10 cellular contexts compared by ENCODE assay signal in the genomic region with DNA sequence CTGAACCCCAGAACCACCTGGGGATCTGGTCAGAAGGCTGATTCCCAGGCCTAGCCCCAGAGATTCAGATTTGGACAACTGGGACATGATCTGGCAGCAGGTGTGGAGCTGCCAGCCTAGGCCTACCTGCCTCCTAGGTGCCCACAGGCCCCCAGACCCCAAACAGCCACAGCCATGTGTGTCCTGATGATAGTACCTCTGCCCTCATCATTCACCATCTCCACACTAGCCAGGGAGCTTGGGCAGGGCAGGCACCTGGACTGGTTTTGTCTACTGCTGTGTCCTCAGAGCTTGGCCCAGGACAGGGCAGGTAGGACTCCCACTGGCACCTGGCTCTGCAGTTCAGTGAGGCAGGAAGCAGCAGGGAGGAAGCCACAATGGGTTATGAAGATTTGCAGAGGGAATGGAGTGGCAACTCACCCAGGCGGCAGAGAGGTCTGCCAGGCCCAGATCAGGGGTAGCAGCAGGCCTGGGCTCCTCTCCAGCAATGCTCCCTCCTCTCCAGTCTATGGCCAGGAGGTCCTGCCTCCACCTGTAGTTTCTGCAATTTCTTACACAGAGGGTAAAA. TPM values are rescaled to one million over a fixed set of nuclear protein-coding genes. Genes with fewer than 3 reads are reported as not detected.
DNase-seq lines count a peak whose midpoint lies in the region; ATAC-seq and TF ChIP-seq lines count a peak whose summit lies in the region.
"Had no signal": no experiment of that assay in that cellular context is flagged by ENCODE, and none has a peak within 500 bp of the region (broad histone marks: within the 10 kb centered on the region; RNA-seq: fewer than 3 reads in every experiment).

No MANE protein-coding gene starts in this region.

- no peaks in the 10 kb centered on the region for H3K9me3 Mint-ChIP-seq in activated T-helper 1 cell treated with anti-CD3 and anti-CD28 coated beads, Interleukin-12 subunit alpha, Interleukin-12 subunit beta, Interleukin-2, Interleukin-4 antibody, amounts not matched to agents 30 ng/mL and 10 ng/mL and 1 ng/mL, durations not matched to agents 14 hours and 24 hours and 36 hours

- peaks cover 43% of the 10 kb centered on the region for H3K4me1 Mint-ChIP-seq in activated T-helper 1 cell treated with anti-CD3 and anti-CD28 coated beads, Interleukin-12 subunit alpha, Interleukin-12 subunit beta, Interleukin-2, Interleukin-4 antibody, amounts not matched to agents 30 ng/mL and 10 ng/mL and 1 ng/mL, durations not matched to agents 14 hours and 24 hours and 36 hours (ENCODE audit: low read depth)

- TF ChIP-seq CTCF in right lobe of liver (IDR thresholded peaks at IDR 0.05): no peak
- no peak for TF ChIP-seq CTCF in uterus (IDR thresholded peaks at IDR 0.05)

- no peak overlapping the region for H3K4me3 ChIP-seq in right lobe of liver
- no peak overlapping the region for H3K4me3 ChIP-seq in uterus

- peak overlapping the region in 2 of 3 donors; percentile 80 to 94 for H3K27ac ChIP-seq in right lobe of liver
- peak overlapping the region; percentile 93 to 95 for H3K27ac ChIP-seq in uterus

- H3K27me3 Mint-ChIP-seq in activated T-helper 1 cell treated with anti-CD3 and anti-CD28 coated beads, Interleukin-12 subunit alpha, Interleukin-12 subunit beta, Interleukin-2, Interleukin-4 antibody, amounts not matched to agents 30 ng/mL and 10 ng/mL and 1 ng/mL, durations not matched to agents 14 hours and 24 hours and 36 hours (ENCODE audit: insufficient read depth): no peaks in the 10 kb centered on the region

- intact Hi-C loops in activated T-helper 1 cell treated with anti-CD3 and anti-CD28 coated beads, Interleukin-12 subunit alpha, Interleukin-12 subunit beta, Interleukin-2, Interleukin-4 antibody, amounts not matched to agents 30 ng/mL and 10 ng/mL and 1 ng/mL, durations not matched to agents 14 hours and 24 hours and 36 hours (cut with micrococcal nuclease): loop anchor here (10.0 kb wide), 1 partner anchor 509 kb away; no protein-coding TSS in a partner anchor
- intact Hi-C loops in right lobe of liver (cut with DNase I): no loop called here
- intact Hi-C loops in uterus (cut with DNase I; ENCODE audit: low total_unique reads): no loop called here

- peak overlapping the region; percentile 88 for H3K27ac Mint-ChIP-seq in activated T-helper 1 cell treated with anti-CD3 and anti-CD28 coated beads, Interleukin-12 subunit alpha, Interleukin-12 subunit beta, Interleukin-2, Interleukin-4 antibody, amounts not matched to agents 30 ng/mL and 10 ng/mL and 1 ng/mL, durations not matched to agents 14 hours and 24 hours and 36 hours

- no peaks in the 10 kb centered on the region for H3K36me3 ChIP-seq in right lobe of liver
- H3K36me3 ChIP-seq in uterus: no peaks in the 10 kb centered on the region

- H3K27me3 ChIP-seq in right lobe of liver (no peaks in the 10 kb centered on the region), uterus (no peaks in the 10 kb centered on the region)

- DNase-seq in stimulated activated CD4-positive, alpha-beta T cell treated with anti-CD3 and anti-CD28 coated beads, Interleukin-15, amount 100 ng/mL, for 24 hours: peak; percentile 23
- no peak for DNase-seq in stimulated activated CD4-positive, alpha-beta T cell treated with anti-CD3 and anti-CD28 coated beads, Interleukin-12 subunit alpha, Interleukin-12 subunit beta, amount 100 ng/mL, for 4 hours
- DNase-seq in activated T-helper 1 cell treated with anti-CD3 and anti-CD28 coated beads, Interleukin-12 subunit alpha, Interleukin-12 subunit beta, Interleukin-2, Interleukin-4 antibody, amounts not matched to agents 30 ng/mL and 10 ng/mL and 1 ng/mL, durations not matched to agents 14 hours and 24 hours and 36 hours (ENCODE audit: low spot score): no peak
- DNase-seq in right lobe of liver (no peak), uterus (no peak), NCI-H510A (lab: John Stamatoyannopoulos, UW) (no peak)
- no peak for DNase-seq in activated effector memory CD4-positive, alpha-beta T cell treated with anti-CD3 and anti-CD28 coated beads, Interleukin-2, amount 50 U/mL, for 16 hours
- DNase-seq: KG1, posterior cingulate gyrus had no signal

- H3K4me1 ChIP-seq in right lobe of liver (peaks cover 0 to 20% (median 6%) of the 10 kb centered on the region in 4 donors), uterus (peaks cover 0 to 4% of the 10 kb centered on the region in 2 donors)

- peak in 2 of 4 donors; percentile 1 to 18 for ATAC-seq in right lobe of liver
- ATAC-seq in HG03097 (IDR thresholded peaks at IDR 0.05; ENCODE audit: low FRiP score, unreplicated experiment): no peak

- no peaks in the 10 kb centered on the region for H3K9me3 ChIP-seq in right lobe of liver
- no peaks in the 10 kb centered on the region for H3K9me3 ChIP-seq in uterus

- H3K36me3 Mint-ChIP-seq in activated T-helper 1 cell treated with anti-CD3 and anti-CD28 coated beads, Interleukin-12 subunit alpha, Interleukin-12 subunit beta, Interleukin-2, Interleukin-4 antibody, amounts not matched to agents 30 ng/mL and 10 ng/mL and 1 ng/mL, durations not matched to agents 14 hours and 24 hours and 36 hours (ENCODE audit: low read depth): peaks cover 5% of the 10 kb centered on the region

- peak overlapping the region; percentile 83 for H3K4me3 Mint-ChIP-seq in activated T-helper 1 cell treated with anti-CD3 and anti-CD28 coated beads, Interleukin-12 subunit alpha, Interleukin-12 subunit beta, Interleukin-2, Interleukin-4 antibody, amounts not matched to agents 30 ng/mL and 10 ng/mL and 1 ng/mL, durations not matched to agents 14 hours and 24 hours and 36 hours

- TF ChIP-seq POLR2A in right lobe of liver (IDR thresholded peaks at IDR 0.05) (no peak), uterus (IDR thresholded peaks at IDR 0.05) (no peak)

- WGBS in right lobe of liver (ENCODE audit: insufficient coverage, low coverage, low lambda C conversion rate, missing lambda C conversion rate): no CpG with 5 or more reads among the region's 1 CpG

RNA-seq across cellular contexts. Expression of a gene that starts 34.8 kb away (rescaled TPM):
- 59.4 and 61.6 TPM in 2 replicates for total RNA-seq in activated T-helper 1 cell treated with anti-CD3 and anti-CD28 coated beads, Interleukin-12 subunit alpha, Interleukin-12 subunit beta, Interleukin-2, Interleukin-4 antibody, amounts not matched to agents 30 ng/mL and 10 ng/mL and 1 ng/mL, durations not matched to agents 14 hours and 24 hours and 36 hours
- total RNA-seq in right lobe of liver (10 to 100 TPM; 17.4 to 36.9 (median 20.1) TPM), uterus (10 to 100 TPM in 3 of 4 donors, 1 to 10 TPM in 1; 2.0 to 42.9 (median 28.3) TPM)
